31 cellular contexts compared by ENCODE assay signal in the genomic region with DNA sequence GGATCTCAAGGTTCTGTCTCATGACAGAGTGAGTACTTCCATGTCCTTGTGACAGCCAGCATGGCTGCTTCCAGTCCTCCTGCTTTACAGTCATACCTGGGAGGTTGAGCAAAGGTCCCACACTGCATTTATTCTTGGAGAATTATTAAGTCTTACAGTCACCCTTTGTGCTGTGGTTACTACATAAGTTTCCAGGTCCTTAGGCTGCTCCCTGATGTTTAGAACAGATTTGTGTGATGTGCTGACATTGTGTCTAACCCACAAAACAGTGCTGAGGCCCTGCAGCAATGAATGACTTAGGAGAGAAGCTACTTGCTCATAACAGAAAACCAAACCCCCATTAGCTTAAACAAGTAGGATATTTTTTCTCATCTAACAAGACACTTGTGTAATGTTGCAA.
"Had no signal": no experiment of that assay in that cellular context is flagged by ENCODE, and none has a peak within 500 bp of the region (broad histone marks: within the 10 kb centered on the region; RNA-seq: fewer than 3 reads in every experiment).

No MANE protein-coding gene starts in this region.

- H3K9me3 ChIP-seq: esophagus muscularis mucosa, gastrocnemius medialis had no signal

- H3K4me3 Mint-ChIP-seq: activated CD4-positive, alpha-beta memory T cell treated with anti-CD3 and anti-CD28 coated beads, Interleukin-2, amount 10 ng/mL, durations not matched to agents 7 days and 5 days; activated CD4-positive, alpha-beta T cell treated with anti-CD3 and anti-CD28 coated beads, Interleukin-2, amount 10 ng/mL, durations not matched to agents 7 days and 5 days; activated naive CD8-positive, alpha-beta T cell; activated T-cell treated with anti-CD3 and anti-CD28 coated beads, Interleukin-2, amount 50 U/mL, for 24 hours; activated T-cell treated with anti-CD3 and anti-CD28 coated beads, Interleukin-2, amount 50 U/mL, for 72 hours; central memory CD8-positive, alpha-beta T cell; dendritic cell treated with granulocyte-macrophage colony-stimulating factor and Interleukin-4, amounts not matched to agents 40 ng/mL and 50 ng/mL, for 4 days; effector memory CD8-positive, alpha-beta T cell; T-helper 17 cell; T-helper 2 cell treated with Interferon-gamma antibody and Interleukin-4, amounts not matched to agents 5 μg/mL and 100 μg/mL, for 36 hours had no signal

- DNase-seq: activated CD4-positive, alpha-beta memory T cell treated with anti-CD3 and anti-CD28 coated beads, Interleukin-2, amount 10 ng/mL, durations not matched to agents 7 days and 5 days; activated CD4-positive, alpha-beta T cell treated with anti-CD3 and anti-CD28 coated beads for 4 hours; activated CD4-positive, alpha-beta T cell treated with anti-CD3 and anti-CD28 coated beads, Interleukin-2, amount 10 ng/mL, durations not matched to agents 7 days and 5 days; activated CD4-positive, alpha-beta T cell treated with anti-CD3 and anti-CD28 coated beads, Interleukin-2, amount 50 U/mL, for 4 hours; activated CD4-positive, CD25-positive, alpha-beta regulatory T cell; activated CD4-positive, CD25-positive, alpha-beta regulatory T cell treated with anti-CD3 and anti-CD28 coated beads, Interleukin-2, amount 50 U/mL, for 72 hours; activated CD8-positive, alpha-beta memory T cell treated with anti-CD3 and anti-CD28 coated beads, Interleukin-2, amount 50 U/mL, for 48 hours; activated gamma-delta T cell; activated naive CD4-positive, alpha-beta T cell; activated naive CD4-positive, alpha-beta T cell treated with anti-CD3 and anti-CD28 coated beads, Interleukin-2, amount 50 U/mL, for 16 hours; activated T-cell treated with anti-CD3 and anti-CD28 coated beads for 4 hours; activated T-cell treated with anti-CD3 and anti-CD28 coated beads, Interleukin-2, amount 50 U/mL, for 24 hours; activated T-cell treated with anti-CD3 and anti-CD28 coated beads, Interleukin-2, amount 50 U/mL, for 72 hours; amniotic stem cell; anterior cingulate cortex; brain microvascular endothelial cell; dorsolateral prefrontal cortex; effector memory CD8-positive, alpha-beta T cell; erythroblast; foreskin keratinocyte; gastrocnemius medialis; glutamatergic neuron; T-helper 1 cell; T-helper 17 cell; T1000 had no signal

- H3K4me1 ChIP-seq: esophagus muscularis mucosa, foreskin keratinocyte, gastrocnemius medialis had no signal

- H3K36me3 ChIP-seq: brain microvascular endothelial cell, esophagus muscularis mucosa, gastrocnemius medialis had no signal

- H3K9me3 Mint-ChIP-seq: activated CD4-positive, alpha-beta memory T cell treated with anti-CD3 and anti-CD28 coated beads, Interleukin-2, amount 10 ng/mL, durations not matched to agents 7 days and 5 days; activated CD4-positive, alpha-beta T cell treated with anti-CD3 and anti-CD28 coated beads, Interleukin-2, amount 10 ng/mL, durations not matched to agents 7 days and 5 days; activated T-cell treated with anti-CD3 and anti-CD28 coated beads, Interleukin-2, amount 50 U/mL, for 24 hours; activated T-cell treated with anti-CD3 and anti-CD28 coated beads, Interleukin-2, amount 50 U/mL, for 72 hours; central memory CD8-positive, alpha-beta T cell; dendritic cell treated with granulocyte-macrophage colony-stimulating factor and Interleukin-4, amounts not matched to agents 40 ng/mL and 50 ng/mL, for 4 days; effector memory CD8-positive, alpha-beta T cell; T-helper 2 cell treated with Interferon-gamma antibody and Interleukin-4, amounts not matched to agents 5 μg/mL and 100 μg/mL, for 36 hours had no signal

- ATAC-seq: activated T-cell treated with anti-CD3 and anti-CD28 coated beads, Interleukin-2, amount 50 U/mL, for 72 hours; effector memory CD8-positive, alpha-beta T cell; foreskin keratinocyte; gastrocnemius medialis; T-helper 17 cell had no signal

- H3K4me1 Mint-ChIP-seq: activated CD4-positive, alpha-beta memory T cell treated with anti-CD3 and anti-CD28 coated beads, Interleukin-2, amount 10 ng/mL, durations not matched to agents 7 days and 5 days; central memory CD8-positive, alpha-beta T cell; T-helper 17 cell had no signal

- H3K27ac ChIP-seq: brain microvascular endothelial cell, coronary artery, dorsolateral prefrontal cortex, esophagus muscularis mucosa, foreskin keratinocyte, gastrocnemius medialis had no signal

- H3K27me3 ChIP-seq: brain microvascular endothelial cell, dorsolateral prefrontal cortex, esophagus muscularis mucosa, foreskin keratinocyte, gastrocnemius medialis had no signal

- H3K36me3 Mint-ChIP-seq: activated naive CD8-positive, alpha-beta T cell had no signal

- H3K4me3 ChIP-seq: coronary artery, dorsolateral prefrontal cortex, esophagus muscularis mucosa, gastrocnemius medialis had no signal

- H3K27ac Mint-ChIP-seq: activated CD4-positive, alpha-beta memory T cell treated with anti-CD3 and anti-CD28 coated beads, Interleukin-2, amount 10 ng/mL, durations not matched to agents 7 days and 5 days; activated CD4-positive, alpha-beta T cell treated with anti-CD3 and anti-CD28 coated beads, Interleukin-2, amount 10 ng/mL, durations not matched to agents 7 days and 5 days; activated naive CD8-positive, alpha-beta T cell; activated T-cell treated with anti-CD3 and anti-CD28 coated beads, Interleukin-2, amount 50 U/mL, for 24 hours; activated T-cell treated with anti-CD3 and anti-CD28 coated beads, Interleukin-2, amount 50 U/mL, for 72 hours; dendritic cell treated with granulocyte-macrophage colony-stimulating factor and Interleukin-4, amounts not matched to agents 40 ng/mL and 50 ng/mL, for 4 days; effector memory CD8-positive, alpha-beta T cell; T-helper 17 cell; T-helper 2 cell treated with Interferon-gamma antibody and Interleukin-4, amounts not matched to agents 5 μg/mL and 100 μg/mL, for 36 hours had no signal

- H3K27me3 Mint-ChIP-seq: activated CD4-positive, alpha-beta memory T cell treated with anti-CD3 and anti-CD28 coated beads, Interleukin-2, amount 10 ng/mL, durations not matched to agents 7 days and 5 days; activated naive CD8-positive, alpha-beta T cell; dendritic cell treated with granulocyte-macrophage colony-stimulating factor and Interleukin-4, amounts not matched to agents 40 ng/mL and 50 ng/mL, for 4 days had no signal
